7 cellular contexts compared by ENCODE assay signal in the genomic region with DNA sequence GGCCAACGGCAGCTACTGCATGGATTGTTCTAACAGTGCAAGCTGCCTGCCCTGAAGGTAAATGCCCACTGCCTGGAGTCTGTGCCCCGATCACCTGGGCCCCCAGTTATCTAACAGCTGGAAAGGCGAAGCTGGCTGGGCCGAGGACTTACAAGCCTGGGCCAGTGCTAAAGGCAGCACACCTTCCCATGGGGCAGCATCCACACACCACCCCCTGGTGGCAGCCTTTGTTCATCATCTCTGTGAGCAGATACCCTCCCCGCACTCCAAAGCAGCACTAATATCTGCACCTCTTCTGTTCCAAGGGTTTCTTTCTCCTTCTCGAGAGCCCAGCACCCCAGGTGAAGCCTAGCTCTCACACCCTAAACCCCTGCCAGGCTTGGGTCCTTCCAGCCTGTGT. TPM values are rescaled to one million over a fixed set of nuclear protein-coding genes. Genes with fewer than 3 reads are reported as not detected.
A peak's percentile ranks its signal among the peaks of the same experiment; 100 is the strongest.
DNase-seq lines count a peak whose midpoint lies in the region; ATAC-seq and TF ChIP-seq lines count a peak whose summit lies in the region.

No MANE protein-coding gene starts in this region.

- no peaks in the 10 kb centered on the region for H3K36me3 ChIP-seq in GM06990 (ENCODE audit: control insufficient read depth, insufficient read depth, low read length)
- H3K36me3 ChIP-seq in MG63: no peaks in the 10 kb centered on the region
- no peaks in the 10 kb centered on the region for H3K36me3 ChIP-seq in spleen
- no peaks in the 10 kb centered on the region for H3K36me3 ChIP-seq in aorta (ENCODE audit: control insufficient read depth in 1 of 2, insufficient read depth in 2 of 2, low read length in 1 of 2)

- H3K4me1 ChIP-seq in spleen (peaks cover 0 to 8% (median 4%) of the 10 kb centered on the region in 6 donors), aorta (ENCODE audit: control insufficient read depth in 1 of 2, insufficient read depth in 2 of 2, low read length in 2 of 2) (no peaks in the 10 kb centered on the region)

- TF ChIP-seq CTCF in GM06990 (IDR thresholded peaks at IDR 0.05; ENCODE audit: insufficient read depth, low read length, poor library complexity, severe bottlenecking) (peak; percentile 78), WI38 (IDR thresholded peaks at IDR 0.05; ENCODE audit: low read depth, low read length) (peak; percentile 21; the same call in 1 of the 2 replicates), foreskin fibroblast (IDR thresholded peaks at IDR 0.05; ENCODE audit: low read depth, low read length) (peak; percentile 55), spleen (IDR thresholded peaks at IDR 0.05 in 8 of 11, conservative IDR thresholded peaks at IDR 0.05 in 3 of 11) (peak in 6 of 11 experiments; percentile 13 to 56 (median 41))

- intact Hi-C loops in spleen (cut with DNase I; ENCODE audit: low total_unique reads) (loop anchor here (10.0 kb wide), 1 partner anchor 249 kb away; no protein-coding TSS in a partner anchor), aorta (cut with DNase I) (no loop called here)

- no peak for TF ChIP-seq POLR2A in spleen (IDR thresholded peaks at IDR 0.05)

- WGBS in spleen, 5 donors: 76 to 92% (median 82%) methylated on average over 6 of the region's 6 CpGs
- 81 to 86% methylated on average over 6 of the region's 6 CpGs for WGBS in aorta, 2 donors

- peak; percentile 42 for DNase-seq in GM06990 (ENCODE audit: extremely low read depth, insufficient read length)
- DNase-seq in MG63: peak; percentile 14
- peak in 1 of 2 donors; percentile 48 for DNase-seq in foreskin fibroblast
- no peak for DNase-seq in spleen
- no peak for DNase-seq in aorta

- H3K27ac ChIP-seq in spleen (no peak overlapping the region), aorta (ENCODE audit: low read depth in 1 of 2, low read length in 2 of 2) (no peak overlapping the region)

- H3K4me3 ChIP-seq in GM06990 (replicated peaks; ENCODE audit: low read depth, low read length) (no peak overlapping the region), MG63 (no peak overlapping the region), WI38 (ENCODE audit: low read depth, low read length) (no peak overlapping the region), foreskin fibroblast (ENCODE audit: low read depth in 1 of 2, low read length in 2 of 2) (no peak overlapping the region), spleen (no peak overlapping the region), aorta (ENCODE audit: low read length in 2 of 2) (no peak overlapping the region)

- ATAC-seq in GM21529 (IDR thresholded peaks at IDR 0.05; ENCODE audit: unreplicated experiment) (peak; percentile 63), aorta (ENCODE audit: low FRiP score) (no peak)

- H3K9me3 ChIP-seq in MG63: no peaks in the 10 kb centered on the region
- H3K9me3 ChIP-seq in spleen: no peaks in the 10 kb centered on the region
- no peaks in the 10 kb centered on the region for H3K9me3 ChIP-seq in aorta (ENCODE audit: control insufficient read depth, low read length)

- H3K27me3 ChIP-seq in GM06990 (replicated peaks; ENCODE audit: control insufficient read depth, insufficient read depth, low read length) (no peaks in the 10 kb centered on the region), MG63 (no peaks in the 10 kb centered on the region), spleen (replicated peaks in 1 of 7) (peaks cover 0 to 16% (median 0%) of the 10 kb centered on the region in 7 donors), aorta (ENCODE audit: control insufficient read depth in 1 of 2, insufficient read depth in 2 of 2, low read length in 1 of 2) (no peaks in the 10 kb centered on the region)

RNA-seq across cellular contexts. Expression of a gene that starts 7.6 kb away (rescaled TPM):
- total RNA-seq in MG63 (2014; rRNA removed; shearing (Covaris generic); ENCODE audit: low replicate concordance): not detected in 2 replicates
- total RNA-seq in spleen (1 to 10 TPM; 4.6 to 8.8 (median 5.8) TPM), aorta (10 to 100 TPM; 11.0 to 16.5 TPM)
- polyA plus RNA-seq in spleen (1 to 10 TPM; 1.2 to 1.9 (median 1.5) TPM), aorta (1 to 10 TPM; 2.1 to 8.1 TPM)

Comparison
In these comparisons a context has a peak if more than half of its experiments do, and no peak if none do; other contexts are left out.
1. DNase-seq: peak in GM06990 (single experiment) and MG63 (single experiment); none in spleen (single experiment) and aorta (0 of 2).
2. CTCF ChIP-seq: peak in every context shown above with its lines; median percentile 78 in GM06990; 55 in foreskin fibroblast; 41 in spleen; 21 in WI38.